14 cellular contexts compared by ENCODE assay signal in genomic region chr6:90249458-90249857, GRCh38. TPM values are rescaled to one million over a fixed set of nuclear protein-coding genes. Genes with fewer than 3 reads are reported as not detected.
A peak's percentile ranks its signal among the peaks of the same experiment; 100 is the strongest.
DNase-seq lines count a peak whose midpoint lies in the region; TF ChIP-seq lines count a peak whose summit lies in the region.
"Had no signal": no experiment of that assay in that cellular context is flagged by ENCODE, and none has a peak within 500 bp of the region (broad histone marks: within the 10 kb centered on the region; RNA-seq: fewer than 3 reads in every experiment).

No MANE protein-coding gene starts in this region.

- H3K9me3 Mint-ChIP-seq in T-helper 1 cell treated with Interleukin-12 subunit alpha and Interleukin-12 subunit beta and Interleukin-4 antibody, amounts not matched to agents 30 μg/mL and 1 μg/mL, for 36 hours = no peaks in the 10 kb centered on the region
- H3K9me3 Mint-ChIP-seq in activated CD4-positive, alpha-beta T cell treated with anti-CD3 and anti-CD28 coated beads, Interleukin-2, amount 10 ng/mL, durations not matched to agents 7 days and 5 days = peaks cover 7% of the 10 kb centered on the region
- H3K9me3 Mint-ChIP-seq in activated naive CD8-positive, alpha-beta T cell treated with anti-CD3 and anti-CD28 coated beads for 36 hours = peaks cover 8% of the 10 kb centered on the region

- TF ChIP-seq EP300 in stomach (IDR thresholded peaks at IDR 0.05) = no peak

- no peak overlapping the region for H3K4me3 ChIP-seq in stomach
- H3K4me3 ChIP-seq: suprapubic skin had no signal

- H3K9me3 ChIP-seq in stomach = no peaks in the 10 kb centered on the region
- H3K9me3 ChIP-seq: suprapubic skin had no signal

- DNase-seq in T-helper 1 cell (no peak), NCI-H748 treated with DMSO at 0.1 percent for 48 hours (lab: John Stamatoyannopoulos, UW) (no peak), stomach (no peak), COLO829 (ENCODE audit: low spot score) (no peak)
- no peak for DNase-seq in activated CD4-positive, alpha-beta T cell treated with anti-CD3 and anti-CD28 coated beads, Interleukin-2, amount 10 ng/mL, durations not matched to agents 7 days and 5 days
- peak; percentile 78 for DNase-seq in activated naive CD8-positive, alpha-beta T cell treated with anti-CD3 and anti-CD28 coated beads for 36 hours
- DNase-seq in stimulated activated CD4-positive, alpha-beta T cell treated with anti-CD3 and anti-CD28 coated beads, TNF-alpha, amount 100 ng/mL, for 48 hours (ENCODE audit: low read depth in 3 of 3) = peak in 2 of 3 donors; percentile 41 to 51
- DNase-seq: dermis blood vessel endothelial cell, head of caudate nucleus, mesenchymal stem cell, occipital lobe, RPMI8226 had no signal

- H3K36me3 ChIP-seq in stomach = no peaks in the 10 kb centered on the region
- H3K36me3 ChIP-seq: suprapubic skin had no signal

- TF ChIP-seq POLR2A in stomach (IDR thresholded peaks at IDR 0.05) = no peak

- intact Hi-C loops in stomach (cut with DNase I; ENCODE audit: low total_unique reads) = no loop called here

- peak overlapping the region; percentile 75 for H3K27ac Mint-ChIP-seq in T-helper 1 cell treated with Interleukin-12 subunit alpha and Interleukin-12 subunit beta and Interleukin-4 antibody, amounts not matched to agents 30 μg/mL and 1 μg/mL, for 36 hours
- H3K27ac Mint-ChIP-seq in activated CD4-positive, alpha-beta T cell treated with anti-CD3 and anti-CD28 coated beads, Interleukin-2, amount 10 ng/mL, durations not matched to agents 7 days and 5 days = peak overlapping the region; percentile 83
- peak overlapping the region; percentile 90 for H3K27ac Mint-ChIP-seq in activated naive CD8-positive, alpha-beta T cell treated with anti-CD3 and anti-CD28 coated beads for 36 hours

- H3K27me3 Mint-ChIP-seq in T-helper 1 cell treated with Interleukin-12 subunit alpha and Interleukin-12 subunit beta and Interleukin-4 antibody, amounts not matched to agents 30 μg/mL and 1 μg/mL, for 36 hours (ENCODE audit: low read depth) = no peaks in the 10 kb centered on the region
- H3K27me3 Mint-ChIP-seq in activated CD4-positive, alpha-beta T cell treated with anti-CD3 and anti-CD28 coated beads, Interleukin-2, amount 10 ng/mL, durations not matched to agents 7 days and 5 days = no peaks in the 10 kb centered on the region
- no peaks in the 10 kb centered on the region for H3K27me3 Mint-ChIP-seq in activated naive CD8-positive, alpha-beta T cell treated with anti-CD3 and anti-CD28 coated beads for 36 hours

- CTCF ChIA-PET in activated CD4-positive, alpha-beta T cell treated with anti-CD3 and anti-CD28 coated beads, Interleukin-2, amount 10 ng/mL, durations not matched to agents 7 days and 5 days (lab: Charles Lee) = interaction anchor here (1.4 kb wide), 1 partner anchor 14 kb away, joined by 6 read pairs; no protein-coding TSS in a partner anchor

- no peak for TF ChIP-seq CTCF in stomach (IDR thresholded peaks at IDR 0.05)

- peaks cover 32% of the 10 kb centered on the region for H3K4me1 Mint-ChIP-seq in T-helper 1 cell treated with Interleukin-12 subunit alpha and Interleukin-12 subunit beta and Interleukin-4 antibody, amounts not matched to agents 30 μg/mL and 1 μg/mL, for 36 hours (ENCODE audit: low read depth)
- peaks cover 65% of the 10 kb centered on the region for H3K4me1 Mint-ChIP-seq in activated CD4-positive, alpha-beta T cell treated with anti-CD3 and anti-CD28 coated beads, Interleukin-2, amount 10 ng/mL, durations not matched to agents 7 days and 5 days
- H3K4me1 Mint-ChIP-seq in activated naive CD8-positive, alpha-beta T cell treated with anti-CD3 and anti-CD28 coated beads for 36 hours = peaks cover 83% of the 10 kb centered on the region

- no peaks in the 10 kb centered on the region for H3K4me1 ChIP-seq in stomach
- H3K4me1 ChIP-seq: suprapubic skin had no signal

- POLR2A ChIA-PET in activated CD4-positive, alpha-beta T cell treated with anti-CD3 and anti-CD28 coated beads, Interleukin-2, amount 10 ng/mL, durations not matched to agents 7 days and 5 days (lab: Charles Lee) = no interaction called here

- no peaks in the 10 kb centered on the region for H3K27me3 ChIP-seq in stomach
- H3K27me3 ChIP-seq: suprapubic skin had no signal

- WGBS in stomach, 5 donors = 93 to 99% (median 94%) methylated on average over 8 of the region's 8 CpGs

- H3K36me3 Mint-ChIP-seq in T-helper 1 cell treated with Interleukin-12 subunit alpha and Interleukin-12 subunit beta and Interleukin-4 antibody, amounts not matched to agents 30 μg/mL and 1 μg/mL, for 36 hours (ENCODE audit: low read depth) = peaks cover 18% of the 10 kb centered on the region
- H3K36me3 Mint-ChIP-seq in activated CD4-positive, alpha-beta T cell treated with anti-CD3 and anti-CD28 coated beads, Interleukin-2, amount 10 ng/mL, durations not matched to agents 7 days and 5 days (ENCODE audit: low read depth) = peaks cover 53% of the 10 kb centered on the region
- H3K36me3 Mint-ChIP-seq in activated naive CD8-positive, alpha-beta T cell treated with anti-CD3 and anti-CD28 coated beads for 36 hours = peaks cover 65% of the 10 kb centered on the region

- peak overlapping the region; percentile 23 for H3K4me3 Mint-ChIP-seq in T-helper 1 cell treated with Interleukin-12 subunit alpha and Interleukin-12 subunit beta and Interleukin-4 antibody, amounts not matched to agents 30 μg/mL and 1 μg/mL, for 36 hours
- H3K4me3 Mint-ChIP-seq in activated CD4-positive, alpha-beta T cell treated with anti-CD3 and anti-CD28 coated beads, Interleukin-2, amount 10 ng/mL, durations not matched to agents 7 days and 5 days = no peak overlapping the region
- peak overlapping the region; percentile 74 for H3K4me3 Mint-ChIP-seq in activated naive CD8-positive, alpha-beta T cell treated with anti-CD3 and anti-CD28 coated beads for 36 hours

- H3K27ac ChIP-seq in stomach = no peak overlapping the region
- H3K27ac ChIP-seq: suprapubic skin had no signal

RNA-seq across cellular contexts. Expression of gene BACH2, which starts 47.2 kb away (rescaled TPM):
- 10 to 100 TPM; 59.4 to 61.6 TPM for total RNA-seq in activated CD4-positive, alpha-beta T cell treated with anti-CD3 and anti-CD28 coated beads, Interleukin-2, amount 10 ng/mL, durations not matched to agents 7 days and 5 days
- 10 to 100 TPM; 73.1 to 78.0 TPM for total RNA-seq in activated naive CD8-positive, alpha-beta T cell treated with anti-CD3 and anti-CD28 coated beads for 36 hours
- 10 to 100 TPM in 1 of 5 donors, 1 to 10 TPM in 3, not detected in 1; 1.4 to 10.8 (median 3.2) TPM for total RNA-seq in stomach
- under 1 TPM; 0.19 to 0.46 (median 0.25) TPM for polyA plus RNA-seq in stomach

Comparison
In these comparisons a context has a peak if more than half of its experiments do, and no peak if none do; other contexts are left out.
1. DNase-seq: peak in activated naive CD8-positive, alpha-beta T cell treated with anti-CD3 and anti-CD28 coated beads for 36 hours (single experiment) and stimulated activated CD4-positive, alpha-beta T cell treated with anti-CD3 and anti-CD28 coated beads, TNF-alpha, amount 100 ng/mL, for 48 hours (2 of 3); none in T-helper 1 cell (0 of 5), activated CD4-positive, alpha-beta T cell treated with anti-CD3 and anti-CD28 coated beads, Interleukin-2, amount 10 ng/mL, durations not matched to agents 7 days and 5 days (single experiment), NCI-H748 treated with DMSO at 0.1 percent for 48 hours (single experiment), stomach (single experiment) and COLO829 (single experiment).
2. RNA of gene BACH2, which starts 47.2 kb away (total RNA-seq): 73.1 to 78.0 TPM in activated naive CD8-positive, alpha-beta T cell treated with anti-CD3 and anti-CD28 coated beads for 36 hours and 59.4 to 61.6 TPM in activated CD4-positive, alpha-beta T cell treated with anti-CD3 and anti-CD28 coated beads, Interleukin-2, amount 10 ng/mL, durations not matched to agents 7 days and 5 days; 1.4 to 10.8 TPM in stomach; every median in the first group is over 4 times any median in the second.
3. Peak in every context shown above with its lines, with median percentiles within 50 percentile points of each other: H3K27ac Mint-ChIP-seq.